ENCODE assay signal across 7 cellular contexts in the genomic region with DNA sequence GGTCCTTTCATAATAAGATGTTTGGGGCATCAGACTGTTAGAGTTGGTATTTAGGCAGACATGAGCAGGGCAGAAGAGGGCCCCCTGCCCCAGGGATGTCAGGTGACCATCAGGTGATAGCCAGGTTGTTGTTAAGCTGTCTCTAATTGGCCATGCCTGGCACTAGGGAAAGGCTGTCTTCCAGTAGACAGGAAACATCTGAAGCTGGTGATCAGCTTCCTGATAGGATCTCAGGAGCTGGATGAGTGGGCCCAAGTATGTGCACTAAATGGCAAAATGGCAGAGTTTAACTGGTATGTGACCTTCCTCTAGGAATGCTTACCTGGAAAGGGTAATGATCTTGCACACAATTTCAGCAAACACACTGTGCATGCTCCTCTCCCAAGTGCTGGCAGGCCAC.
"Had no signal": no experiment of that assay in that cellular context is flagged by ENCODE, and none has a peak within 500 bp of the region (broad histone marks: within the 10 kb centered on the region; RNA-seq: fewer than 3 reads in every experiment).

No MANE protein-coding gene starts in this region.

- H3K36me3 Mint-ChIP-seq: IgD-negative memory B cell had no signal

- H3K4me3 ChIP-seq: K562 had no signal

- ATAC-seq: HepG2, K562 had no signal

- DNase-seq: IMR-90, KBM-7, KG1 had no signal

- H3K27ac ChIP-seq: HL-60 had no signal

- FAIRE-seq: HepG2, K562 had no signal

- H3K27ac Mint-ChIP-seq: IgD-negative memory B cell had no signal

- H3K4me1 Mint-ChIP-seq: IgD-negative memory B cell had no signal
